Comparison of ENCODE assay signal across 1 cellular context in the genomic region with DNA sequence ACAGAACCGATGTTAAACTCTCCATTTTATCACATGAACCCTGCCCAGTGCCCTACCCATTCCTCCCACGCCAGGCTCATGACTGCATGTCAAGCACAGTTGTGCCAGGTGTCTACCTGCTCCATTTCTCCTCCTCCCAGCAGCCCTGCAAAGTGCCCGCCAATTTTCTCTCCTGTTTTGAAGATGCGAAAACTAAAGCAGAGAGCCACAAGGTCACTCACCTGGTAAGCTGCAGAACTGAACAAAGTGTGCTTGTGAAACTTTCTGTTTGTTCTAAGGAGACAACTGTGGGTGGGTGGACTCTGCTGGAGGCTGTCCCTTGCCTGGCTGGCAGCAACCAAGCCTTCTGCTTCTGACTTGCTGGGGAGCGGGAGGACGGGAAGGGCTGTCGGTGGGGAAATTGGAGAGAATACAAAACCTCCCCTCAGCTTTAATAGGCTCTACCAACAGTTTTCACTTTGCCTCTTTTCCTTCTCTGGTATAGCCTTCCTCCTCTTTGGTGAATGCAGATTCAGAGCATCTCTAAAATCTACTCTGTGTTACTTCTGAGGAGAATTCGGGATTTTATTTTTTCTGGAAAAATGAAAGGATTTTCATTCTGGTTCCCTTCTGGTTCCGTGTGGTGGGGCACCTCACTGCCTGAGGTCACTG.
TF ChIP-seq lines count a peak whose summit lies in the region.

No MANE protein-coding gene starts in this region.

TF ChIP-seq in HepG2, 621 proteins besides CTCF, POLR2A, EP300 and RAD21 (continued from another document):
- TF ChIP-seq, protein P1, sequence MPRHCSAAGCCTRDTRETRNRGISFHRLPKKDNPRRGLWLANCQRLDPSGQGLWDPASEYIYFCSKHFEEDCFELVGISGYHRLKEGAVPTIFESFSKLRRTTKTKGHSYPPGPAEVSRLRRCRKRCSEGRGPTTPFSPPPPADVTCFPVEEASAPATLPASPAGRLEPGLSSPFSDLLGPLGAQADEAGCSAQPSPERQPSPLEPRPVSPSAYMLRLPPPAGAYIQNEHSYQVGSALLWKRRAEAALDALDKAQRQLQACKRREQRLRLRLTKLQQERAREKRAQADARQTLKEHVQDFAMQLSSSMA (CRISPR knock-in tag; IDR thresholded peaks at IDR 0.05) = no peak
- TF ChIP-seq ZFY (CRISPR knock-in tag; IDR thresholded peaks at IDR 0.05) (no peak), CREB1 (IDR thresholded peaks at IDR 0.05) (no peak), CREB1 (CRISPR knock-in tag; IDR thresholded peaks at IDR 0.05) (0 out of 2 replicates have a peak, but pooled peaks have one; percentile 18), ZNF468 (CRISPR knock-in tag; IDR thresholded peaks at IDR 0.05) (no peak), ZNF709 (CRISPR knock-in tag; IDR thresholded peaks at IDR 0.05) (no peak), ZSCAN9 (CRISPR knock-in tag; IDR thresholded peaks at IDR 0.05; ENCODE audit: borderline replicate concordance) (no peak; the same call in 1 of the 2 replicates), ZNF629 (CRISPR knock-in tag; conservative IDR thresholded peaks at IDR 0.05) (no peak), ZNF326 (CRISPR knock-in tag; IDR thresholded peaks at IDR 0.05; ENCODE audit: borderline replicate concordance) (no peak), POLR2AphosphoS2 (IDR thresholded peaks at IDR 0.05; ENCODE audit: low read depth, low read length) (no peak), NCOA1 (CRISPR knock-in tag; IDR thresholded peaks at IDR 0.05) (no peak), ZNF547 (CRISPR knock-in tag; IDR thresholded peaks at IDR 0.05) (no peak), ZSCAN20 (CRISPR knock-in tag; IDR thresholded peaks at IDR 0.05; ENCODE audit: borderline replicate concordance) (no peak), ZBTB7B (CRISPR knock-in tag; IDR thresholded peaks at IDR 0.05) (no peak), SAP130 (CRISPR knock-in tag; IDR thresholded peaks at IDR 0.05; ENCODE audit: low read depth) (peak; percentile 74), YEATS4 (CRISPR knock-in tag; IDR thresholded peaks at IDR 0.05; ENCODE audit: borderline replicate concordance) (no peak), PAWR (CRISPR knock-in tag; IDR thresholded peaks at IDR 0.05; ENCODE audit: borderline replicate concordance) (no peak)
- TF ChIP-seq, protein P2, sequence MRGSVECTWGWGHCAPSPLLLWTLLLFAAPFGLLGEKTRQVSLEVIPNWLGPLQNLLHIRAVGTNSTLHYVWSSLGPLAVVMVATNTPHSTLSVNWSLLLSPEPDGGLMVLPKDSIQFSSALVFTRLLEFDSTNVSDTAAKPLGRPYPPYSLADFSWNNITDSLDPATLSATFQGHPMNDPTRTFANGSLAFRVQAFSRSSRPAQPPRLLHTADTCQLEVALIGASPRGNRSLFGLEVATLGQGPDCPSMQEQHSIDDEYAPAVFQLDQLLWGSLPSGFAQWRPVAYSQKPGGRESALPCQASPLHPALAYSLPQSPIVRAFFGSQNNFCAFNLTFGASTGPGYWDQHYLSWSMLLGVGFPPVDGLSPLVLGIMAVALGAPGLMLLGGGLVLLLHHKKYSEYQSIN (CRISPR knock-in tag; IDR thresholded peaks at IDR 0.05; ENCODE audit: borderline replicate concordance) = no peak
- TF ChIP-seq, protein P3, sequence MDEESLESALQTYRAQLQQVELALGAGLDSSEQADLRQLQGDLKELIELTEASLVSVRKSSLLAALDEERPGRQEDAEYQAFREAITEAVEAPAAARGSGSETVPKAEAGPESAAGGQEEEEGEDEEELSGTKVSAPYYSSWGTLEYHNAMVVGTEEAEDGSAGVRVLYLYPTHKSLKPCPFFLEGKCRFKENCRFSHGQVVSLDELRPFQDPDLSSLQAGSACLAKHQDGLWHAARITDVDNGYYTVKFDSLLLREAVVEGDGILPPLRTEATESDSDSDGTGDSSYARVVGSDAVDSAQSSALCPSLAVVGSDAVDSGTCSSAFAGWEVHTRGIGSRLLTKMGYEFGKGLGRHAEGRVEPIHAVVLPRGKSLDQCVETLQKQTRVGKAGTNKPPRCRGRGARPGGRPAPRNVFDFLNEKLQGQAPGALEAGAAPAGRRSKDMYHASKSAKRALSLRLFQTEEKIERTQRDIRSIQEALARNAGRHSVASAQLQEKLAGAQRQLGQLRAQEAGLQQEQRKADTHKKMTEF (CRISPR knock-in tag; IDR thresholded peaks at IDR 0.05) = no peak
- TF ChIP-seq, protein P4, sequence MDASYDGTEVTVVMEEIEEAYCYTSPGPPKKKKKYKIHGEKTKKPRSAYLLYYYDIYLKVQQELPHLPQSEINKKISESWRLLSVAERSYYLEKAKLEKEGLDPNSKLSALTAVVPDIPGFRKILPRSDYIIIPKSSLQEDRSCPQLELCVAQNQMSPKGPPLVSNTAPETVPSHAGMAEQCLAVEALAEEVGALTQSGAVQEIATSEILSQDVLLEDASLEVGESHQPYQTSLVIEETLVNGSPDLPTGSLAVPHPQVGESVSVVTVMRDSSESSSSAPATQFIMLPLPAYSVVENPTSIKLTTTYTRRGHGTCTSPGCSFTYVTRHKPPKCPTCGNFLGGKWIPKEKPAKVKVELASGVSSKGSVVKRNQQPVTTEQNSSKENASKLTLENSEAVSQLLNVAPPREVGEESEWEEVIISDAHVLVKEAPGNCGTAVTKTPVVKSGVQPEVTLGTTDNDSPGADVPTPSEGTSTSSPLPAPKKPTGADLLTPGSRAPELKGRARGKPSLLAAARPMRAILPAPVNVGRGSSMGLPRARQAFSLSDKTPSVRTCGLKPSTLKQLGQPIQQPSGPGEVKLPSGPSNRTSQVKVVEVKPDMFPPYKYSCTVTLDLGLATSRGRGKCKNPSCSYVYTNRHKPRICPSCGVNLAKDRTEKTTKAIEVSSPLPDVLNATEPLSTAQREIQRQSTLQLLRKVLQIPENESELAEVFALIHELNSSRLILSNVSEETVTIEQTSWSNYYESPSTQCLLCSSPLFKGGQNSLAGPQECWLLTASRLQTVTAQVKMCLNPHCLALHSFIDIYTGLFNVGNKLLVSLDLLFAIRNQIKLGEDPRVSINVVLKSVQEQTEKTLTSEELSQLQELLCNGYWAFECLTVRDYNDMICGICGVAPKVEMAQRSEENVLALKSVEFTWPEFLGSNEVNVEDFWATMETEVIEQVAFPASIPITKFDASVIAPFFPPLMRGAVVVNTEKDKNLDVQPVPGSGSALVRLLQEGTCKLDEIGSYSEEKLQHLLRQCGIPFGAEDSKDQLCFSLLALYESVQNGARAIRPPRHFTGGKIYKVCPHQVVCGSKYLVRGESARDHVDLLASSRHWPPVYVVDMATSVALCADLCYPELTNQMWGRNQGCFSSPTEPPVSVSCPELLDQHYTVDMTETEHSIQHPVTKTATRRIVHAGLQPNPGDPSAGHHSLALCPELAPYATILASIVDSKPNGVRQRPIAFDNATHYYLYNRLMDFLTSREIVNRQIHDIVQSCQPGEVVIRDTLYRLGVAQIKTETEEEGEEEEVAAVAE (CRISPR knock-in tag; IDR thresholded peaks at IDR 0.05; ENCODE audit: borderline replicate concordance) = no peak
- TF ChIP-seq, protein P5, sequence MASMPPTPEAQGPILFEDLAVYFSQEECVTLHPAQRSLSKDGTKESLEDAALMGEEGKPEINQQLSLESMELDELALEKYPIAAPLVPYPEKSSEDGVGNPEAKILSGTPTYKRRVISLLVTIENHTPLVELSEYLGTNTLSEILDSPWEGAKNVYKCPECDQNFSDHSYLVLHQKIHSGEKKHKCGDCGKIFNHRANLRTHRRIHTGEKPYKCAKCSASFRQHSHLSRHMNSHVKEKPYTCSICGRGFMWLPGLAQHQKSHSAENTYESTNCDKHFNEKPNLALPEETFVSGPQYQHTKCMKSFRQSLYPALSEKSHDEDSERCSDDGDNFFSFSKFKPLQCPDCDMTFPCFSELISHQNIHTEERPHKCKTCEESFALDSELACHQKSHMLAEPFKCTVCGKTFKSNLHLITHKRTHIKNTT (CRISPR knock-in tag; IDR thresholded peaks at IDR 0.05) = no peak
- TF ChIP-seq, protein P6, sequence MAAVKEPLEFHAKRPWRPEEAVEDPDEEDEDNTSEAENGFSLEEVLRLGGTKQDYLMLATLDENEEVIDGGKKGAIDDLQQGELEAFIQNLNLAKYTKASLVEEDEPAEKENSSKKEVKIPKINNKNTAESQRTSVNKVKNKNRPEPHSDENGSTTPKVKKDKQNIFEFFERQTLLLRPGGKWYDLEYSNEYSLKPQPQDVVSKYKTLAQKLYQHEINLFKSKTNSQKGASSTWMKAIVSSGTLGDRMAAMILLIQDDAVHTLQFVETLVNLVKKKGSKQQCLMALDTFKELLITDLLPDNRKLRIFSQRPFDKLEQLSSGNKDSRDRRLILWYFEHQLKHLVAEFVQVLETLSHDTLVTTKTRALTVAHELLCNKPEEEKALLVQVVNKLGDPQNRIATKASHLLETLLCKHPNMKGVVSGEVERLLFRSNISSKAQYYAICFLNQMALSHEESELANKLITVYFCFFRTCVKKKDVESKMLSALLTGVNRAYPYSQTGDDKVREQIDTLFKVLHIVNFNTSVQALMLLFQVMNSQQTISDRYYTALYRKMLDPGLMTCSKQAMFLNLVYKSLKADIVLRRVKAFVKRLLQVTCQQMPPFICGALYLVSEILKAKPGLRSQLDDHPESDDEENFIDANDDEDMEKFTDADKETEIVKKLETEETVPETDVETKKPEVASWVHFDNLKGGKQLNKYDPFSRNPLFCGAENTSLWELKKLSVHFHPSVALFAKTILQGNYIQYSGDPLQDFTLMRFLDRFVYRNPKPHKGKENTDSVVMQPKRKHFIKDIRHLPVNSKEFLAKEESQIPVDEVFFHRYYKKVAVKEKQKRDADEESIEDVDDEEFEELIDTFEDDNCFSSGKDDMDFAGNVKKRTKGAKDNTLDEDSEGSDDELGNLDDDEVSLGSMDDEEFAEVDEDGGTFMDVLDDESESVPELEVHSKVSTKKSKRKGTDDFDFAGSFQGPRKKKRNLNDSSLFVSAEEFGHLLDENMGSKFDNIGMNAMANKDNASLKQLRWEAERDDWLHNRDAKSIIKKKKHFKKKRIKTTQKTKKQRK (IDR thresholded peaks at IDR 0.05; ENCODE audit: low read length) = no peak
- TF ChIP-seq, protein P7, sequence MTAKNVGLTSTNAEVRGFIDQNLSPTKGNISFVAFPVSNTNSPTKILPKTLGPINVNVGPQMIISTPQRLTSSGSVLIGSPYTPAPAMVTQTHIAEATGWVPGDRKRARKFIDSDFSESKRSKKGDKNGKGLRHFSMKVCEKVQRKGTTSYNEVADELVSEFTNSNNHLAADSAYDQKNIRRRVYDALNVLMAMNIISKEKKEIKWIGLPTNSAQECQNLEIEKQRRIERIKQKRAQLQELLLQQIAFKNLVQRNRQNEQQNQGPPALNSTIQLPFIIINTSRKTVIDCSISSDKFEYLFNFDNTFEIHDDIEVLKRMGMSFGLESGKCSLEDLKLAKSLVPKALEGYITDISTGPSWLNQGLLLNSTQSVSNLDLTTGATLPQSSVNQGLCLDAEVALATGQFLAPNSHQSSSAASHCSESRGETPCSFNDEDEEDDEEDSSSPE (CRISPR knock-in tag; IDR thresholded peaks at IDR 0.05) = peak; percentile 91
- TF ChIP-seq, protein P8, sequence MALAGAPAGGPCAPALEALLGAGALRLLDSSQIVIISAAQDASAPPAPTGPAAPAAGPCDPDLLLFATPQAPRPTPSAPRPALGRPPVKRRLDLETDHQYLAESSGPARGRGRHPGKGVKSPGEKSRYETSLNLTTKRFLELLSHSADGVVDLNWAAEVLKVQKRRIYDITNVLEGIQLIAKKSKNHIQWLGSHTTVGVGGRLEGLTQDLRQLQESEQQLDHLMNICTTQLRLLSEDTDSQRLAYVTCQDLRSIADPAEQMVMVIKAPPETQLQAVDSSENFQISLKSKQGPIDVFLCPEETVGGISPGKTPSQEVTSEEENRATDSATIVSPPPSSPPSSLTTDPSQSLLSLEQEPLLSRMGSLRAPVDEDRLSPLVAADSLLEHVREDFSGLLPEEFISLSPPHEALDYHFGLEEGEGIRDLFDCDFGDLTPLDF (CRISPR knock-in tag; IDR thresholded peaks at IDR 0.05) = peak; percentile 75; the same call in 1 of the 2 replicates
- TF ChIP-seq, protein P9, sequence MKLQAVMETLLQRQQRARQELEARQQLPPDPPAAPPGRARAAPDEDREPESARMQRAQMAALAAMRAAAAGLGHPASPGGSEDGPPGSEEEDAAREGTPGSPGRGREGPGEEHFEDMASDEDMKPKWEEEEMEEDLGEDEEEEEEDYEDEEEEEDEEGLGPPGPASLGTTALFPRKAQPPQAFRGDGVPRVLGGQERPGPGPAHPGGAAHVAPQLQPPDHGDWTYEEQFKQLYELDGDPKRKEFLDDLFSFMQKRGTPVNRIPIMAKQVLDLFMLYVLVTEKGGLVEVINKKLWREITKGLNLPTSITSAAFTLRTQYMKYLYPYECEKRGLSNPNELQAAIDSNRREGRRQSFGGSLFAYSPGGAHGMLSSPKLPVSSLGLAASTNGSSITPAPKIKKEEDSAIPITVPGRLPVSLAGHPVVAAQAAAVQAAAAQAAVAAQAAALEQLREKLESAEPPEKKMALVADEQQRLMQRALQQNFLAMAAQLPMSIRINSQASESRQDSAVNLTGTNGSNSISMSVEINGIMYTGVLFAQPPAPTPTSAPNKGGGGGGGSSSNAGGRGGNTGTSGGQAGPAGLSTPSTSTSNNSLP (IDR thresholded peaks at IDR 0.05; ENCODE audit: low read depth, low read length) = no peak
TF ChIP-seq in HepG2: peak in this region for 113.
